7 cellular contexts compared by ENCODE assay signal in the genomic region with DNA sequence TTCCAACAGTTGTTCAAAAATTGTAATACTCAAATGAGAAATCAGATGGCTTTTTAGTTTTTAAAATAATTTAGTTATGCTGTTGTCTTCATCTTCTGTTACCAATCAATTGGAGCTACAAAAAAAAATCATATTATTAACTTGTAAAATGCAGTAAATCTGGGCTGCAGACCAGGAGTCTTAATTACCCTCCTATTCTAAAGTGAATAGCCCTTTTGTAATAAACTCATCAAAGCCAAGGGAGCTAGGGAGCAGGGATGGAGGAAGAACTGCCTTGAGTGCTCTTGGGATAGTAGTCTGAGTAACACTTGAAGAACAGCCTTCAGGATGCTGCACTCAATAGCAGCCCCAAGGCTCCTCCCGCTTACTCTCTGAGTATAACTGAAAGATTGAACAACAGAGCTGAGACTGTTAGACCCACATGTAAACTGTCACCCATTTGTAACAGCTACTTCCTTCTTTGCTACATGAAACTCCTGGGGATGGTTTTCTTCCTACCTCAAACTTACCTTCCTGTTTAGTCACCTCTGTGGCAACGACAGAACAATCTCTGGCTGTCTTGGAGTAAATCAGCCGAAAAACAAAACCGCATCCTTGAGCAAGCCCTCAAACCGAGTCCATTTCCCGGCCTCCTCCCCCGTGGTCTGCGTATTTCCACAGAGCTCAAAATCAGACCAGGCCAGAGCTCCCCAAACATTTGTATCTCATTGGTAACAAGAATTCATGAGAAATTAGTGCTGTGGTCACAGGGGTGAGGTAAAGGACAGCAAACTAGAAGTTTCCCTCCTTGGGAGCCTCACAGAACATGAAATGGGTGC. TPM values are rescaled to one million over a fixed set of nuclear protein-coding genes. Genes with fewer than 3 reads are reported as not detected.
DNase-seq lines count a peak whose midpoint lies in the region; ATAC-seq, FAIRE-seq and TF ChIP-seq lines count a peak whose summit lies in the region.

No MANE protein-coding gene starts in this region.

- H3K27ac ChIP-seq in K562 (ENCODE audit: extremely low read depth, low read depth, low read length), result peak overlapping the region; percentile 37; the same call in 1 of the 3 replicates

- CTCF ChIA-PET in K562 (lab: Yijun Ruan, JAX; ENCODE audit: low intra/inter-chr PET ratio), result no interaction called here

- intact Hi-C loops in K562 (cut with micrococcal nuclease), result no loop called here

- H3K4me1 ChIP-seq in K562 (replicated peaks in 1 of 2; ENCODE audit: control insufficient read depth in 2 of 2, insufficient read depth in 2 of 2, low read length in 2 of 2), result peaks cover 4 to 8% of the 10 kb centered on the region in 2 experiments; a peak in 4 of 5 replicates

- BruUV-seq in K562 (replicated peaks; lab: Mats Ljungman, UMichigan), result no TSS peak

- peaks cover 14% of the 10 kb centered on the region; the same call in 2 of the 3 replicates for H3K36me3 ChIP-seq in K562 (ENCODE audit: control insufficient read depth, insufficient read depth, low read length)

- FAIRE-seq in K562 (lab: Jason Lieb, UNC), result no peak

- no peaks in the 10 kb centered on the region for H3K9me3 ChIP-seq in K562 (replicated peaks; ENCODE audit: control insufficient read depth, insufficient read depth, low read depth, low read length)

- no peak overlapping the region for H3K4me2 ChIP-seq in K562 (ENCODE audit: insufficient read depth, low read length)

- no peak for TF ChIP-seq POLR2A in K562 (conservative IDR thresholded peaks at IDR 0.05)

- TF ChIP-seq RAD21 in K562 (CRISPR knock-in tag; conservative IDR thresholded peaks at IDR 0.05 in 1 of 2, IDR thresholded peaks at IDR 0.05 in 1 of 2), result no peak

- TF ChIP-seq EP300 in K562 (IDR thresholded peaks at IDR 0.05; ENCODE audit: low read length), result no peak

- H3K9me1 ChIP-seq in K562 (ENCODE audit: control insufficient read depth, insufficient read depth, low read length), result no peaks in the 10 kb centered on the region

- in situ Hi-C loops in K562 (cut with MboI), result no loop called here

- POLR2A ChIA-PET in K562 (lab: Yijun Ruan, JAX), result interaction anchor here (0.7 to 3.4 kb wide), 6 partner anchors 9 to 152 kb away, joined by 3 to 14 read pairs (median 4); a partner anchor contains a TSS

- WGBS in K562 (ENCODE audit: insufficient coverage, low coverage, missing lambda C conversion rate), result 43% methylated on average over 8 of the region's 8 CpGs

- H4K20me1 ChIP-seq in K562 (replicated peaks; ENCODE audit: control insufficient read depth, insufficient read depth, low read length), result no peaks in the 10 kb centered on the region

- peak; percentile 75 for DNase-seq in SW480 (ENCODE audit: low spot score)
- DNase-seq in K562 (ENCODE audit: extremely low read depth in 1 of 4, low spot score in 3 of 4), result no peak
- DNase-seq in stimulated activated CD4-positive, alpha-beta T cell treated with anti-CD3 and anti-CD28 coated beads, Interleukin-2, amount 100 ng/mL, for 4 hours (ENCODE audit: low read depth), result peak; percentile 15
- no peak for DNase-seq in AG08396 (ENCODE audit: low spot score)
- DNase-seq in NCI-H345 (lab: John Stamatoyannopoulos, UW), result no peak

- H3K27me3 ChIP-seq in K562 (ENCODE audit: control insufficient read depth in 2 of 2, insufficient read depth in 2 of 2, low read length in 2 of 2), result no peaks in the 10 kb centered on the region

- H2AFZ ChIP-seq in K562 (ENCODE audit: low read depth, low read length), result 0 out of 2 replicates have a peak overlapping the region, but pooled peaks have one; percentile 9

- no peaks in the 10 kb centered on the region for H3K79me2 ChIP-seq in K562 (ENCODE audit: control insufficient read depth, insufficient read depth, low read length)

- H3K4me3 ChIP-seq in K562, result no peak overlapping the region

- peak overlapping the region in 1 of 2 experiments; percentile 63; a peak in 1 of 4 replicates for H3K9ac ChIP-seq in K562 (ENCODE audit: insufficient read depth in 1 of 2, low read depth in 2 of 2, low read length in 2 of 2)

- no peak for TF ChIP-seq CTCF in K562 (IDR thresholded peaks at IDR 0.05 in 2 of 3, conservative IDR thresholded peaks at IDR 0.05 in 1 of 3; ENCODE audit: insufficient read depth in 2 of 3, low read depth in 1 of 3, low read length in 3 of 3)

- peak; percentile 74 for ATAC-seq in GM19025 (IDR thresholded peaks at IDR 0.05; ENCODE audit: low read depth, unreplicated experiment)
- peak; percentile 63 for ATAC-seq in HG03045 (IDR thresholded peaks at IDR 0.05; ENCODE audit: unreplicated experiment)
- ATAC-seq in K562, result peak; percentile 60

TF ChIP-seq in K562, 482 proteins besides CTCF, POLR2A, EP300 and RAD21 (continues in another document):
- peak; percentile 20; the same call in 1 of the 2 replicates for TF ChIP-seq GABPA (tag; conservative IDR thresholded peaks at IDR 0.05; ENCODE audit: low read depth)
- TF ChIP-seq SRSF3 (IDR thresholded peaks at IDR 0.05; ENCODE audit: insufficient read depth, low read length), result no peak
- TF ChIP-seq, protein P1, sequence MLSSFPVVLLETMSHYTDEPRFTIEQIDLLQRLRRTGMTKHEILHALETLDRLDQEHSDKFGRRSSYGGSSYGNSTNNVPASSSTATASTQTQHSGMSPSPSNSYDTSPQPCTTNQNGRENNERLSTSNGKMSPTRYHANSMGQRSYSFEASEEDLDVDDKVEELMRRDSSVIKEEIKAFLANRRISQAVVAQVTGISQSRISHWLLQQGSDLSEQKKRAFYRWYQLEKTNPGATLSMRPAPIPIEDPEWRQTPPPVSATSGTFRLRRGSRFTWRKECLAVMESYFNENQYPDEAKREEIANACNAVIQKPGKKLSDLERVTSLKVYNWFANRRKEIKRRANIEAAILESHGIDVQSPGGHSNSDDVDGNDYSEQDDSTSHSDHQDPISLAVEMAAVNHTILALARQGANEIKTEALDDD (IDR thresholded peaks at IDR 0.05), result peak; percentile 84
- TF ChIP-seq, protein P2, sequence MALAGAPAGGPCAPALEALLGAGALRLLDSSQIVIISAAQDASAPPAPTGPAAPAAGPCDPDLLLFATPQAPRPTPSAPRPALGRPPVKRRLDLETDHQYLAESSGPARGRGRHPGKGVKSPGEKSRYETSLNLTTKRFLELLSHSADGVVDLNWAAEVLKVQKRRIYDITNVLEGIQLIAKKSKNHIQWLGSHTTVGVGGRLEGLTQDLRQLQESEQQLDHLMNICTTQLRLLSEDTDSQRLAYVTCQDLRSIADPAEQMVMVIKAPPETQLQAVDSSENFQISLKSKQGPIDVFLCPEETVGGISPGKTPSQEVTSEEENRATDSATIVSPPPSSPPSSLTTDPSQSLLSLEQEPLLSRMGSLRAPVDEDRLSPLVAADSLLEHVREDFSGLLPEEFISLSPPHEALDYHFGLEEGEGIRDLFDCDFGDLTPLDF (CRISPR knock-in tag; IDR thresholded peaks at IDR 0.05), result no peak
- no peak for TF ChIP-seq HSF4 (CRISPR knock-in tag; IDR thresholded peaks at IDR 0.05; ENCODE audit: borderline replicate concordance)
- no peak for TF ChIP-seq ZNF431 (CRISPR knock-in tag; IDR thresholded peaks at IDR 0.05)
- TF ChIP-seq, protein P3, sequence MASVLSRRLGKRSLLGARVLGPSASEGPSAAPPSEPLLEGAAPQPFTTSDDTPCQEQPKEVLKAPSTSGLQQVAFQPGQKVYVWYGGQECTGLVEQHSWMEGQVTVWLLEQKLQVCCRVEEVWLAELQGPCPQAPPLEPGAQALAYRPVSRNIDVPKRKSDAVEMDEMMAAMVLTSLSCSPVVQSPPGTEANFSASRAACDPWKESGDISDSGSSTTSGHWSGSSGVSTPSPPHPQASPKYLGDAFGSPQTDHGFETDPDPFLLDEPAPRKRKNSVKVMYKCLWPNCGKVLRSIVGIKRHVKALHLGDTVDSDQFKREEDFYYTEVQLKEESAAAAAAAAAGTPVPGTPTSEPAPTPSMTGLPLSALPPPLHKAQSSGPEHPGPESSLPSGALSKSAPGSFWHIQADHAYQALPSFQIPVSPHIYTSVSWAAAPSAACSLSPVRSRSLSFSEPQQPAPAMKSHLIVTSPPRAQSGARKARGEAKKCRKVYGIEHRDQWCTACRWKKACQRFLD (CRISPR knock-in tag; IDR thresholded peaks at IDR 0.05), result 0 out of 2 replicates have a peak, but pooled peaks have one; percentile 50
- TF ChIP-seq, protein P4, sequence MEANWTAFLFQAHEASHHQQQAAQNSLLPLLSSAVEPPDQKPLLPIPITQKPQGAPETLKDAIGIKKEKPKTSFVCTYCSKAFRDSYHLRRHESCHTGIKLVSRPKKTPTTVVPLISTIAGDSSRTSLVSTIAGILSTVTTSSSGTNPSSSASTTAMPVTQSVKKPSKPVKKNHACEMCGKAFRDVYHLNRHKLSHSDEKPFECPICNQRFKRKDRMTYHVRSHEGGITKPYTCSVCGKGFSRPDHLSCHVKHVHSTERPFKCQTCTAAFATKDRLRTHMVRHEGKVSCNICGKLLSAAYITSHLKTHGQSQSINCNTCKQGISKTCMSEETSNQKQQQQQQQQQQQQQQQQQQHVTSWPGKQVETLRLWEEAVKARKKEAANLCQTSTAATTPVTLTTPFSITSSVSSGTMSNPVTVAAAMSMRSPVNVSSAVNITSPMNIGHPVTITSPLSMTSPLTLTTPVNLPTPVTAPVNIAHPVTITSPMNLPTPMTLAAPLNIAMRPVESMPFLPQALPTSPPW (CRISPR knock-in tag; IDR thresholded peaks at IDR 0.05), result no peak
- TF ChIP-seq CBFA2T3 (IDR thresholded peaks at IDR 0.05), result no peak
- TF ChIP-seq SIX5 (IDR thresholded peaks at IDR 0.05; ENCODE audit: borderline replicate concordance in 1 of 2, insufficient read depth in 1 of 2, low read depth in 1 of 2, low read length in 2 of 2), result no peak
- TF ChIP-seq ZEB2 (IDR thresholded peaks at IDR 0.05), result 0 out of 2 replicates have a peak, but pooled peaks have one; percentile 33

RNA-seq across cellular contexts. Expression of a gene that starts 55.9 kb away (rescaled TPM):
- 43.8 and 80.5 TPM in 2 replicates for total RNA-seq in K562 (2011; cell fraction: chromatin; rRNA removed; ENCODE audit: low replicate concordance)
- 32.9 and 38.5 TPM in 2 replicates for total RNA-seq in K562 (2011; cell fraction: nucleolus; rRNA removed)
- 55.1 and 71.8 TPM in 2 replicates for total RNA-seq in K562 (2011; cell fraction: nucleoplasm; rRNA removed)
- total RNA-seq in K562 (2014; rRNA removed), result 18.1 and 20.6 TPM in 2 replicates
- 38.9 and 44.3 TPM in 2 replicates for total RNA-seq in K562 (2014; rRNA removed; fragmentation: Illumina TruSeq; extraction: Trizol)
- total RNA-seq in K562 (2015; rRNA removed; fragmentation: Illumina TruSeq; extraction: Trizol), result 32.6 and 37.4 TPM in 2 replicates
- total RNA-seq in K562 (2021), result 22.6 and 23.1 TPM in 2 replicates
- 63.1 and 113 TPM in 2 replicates for polyA plus RNA-seq in K562 (2011; rRNA removed)
- 26.9 and 29.8 TPM in 2 replicates for polyA plus RNA-seq in K562 (2011; cell fraction: cytosol; rRNA removed)
- polyA plus RNA-seq in K562 (2011; cell fraction: nucleus; rRNA removed), result 35.4 and 45.0 TPM in 2 replicates
- polyA plus RNA-seq in K562 (2012), result 27.1 and 33.9 TPM in 2 replicates
- polyA plus RNA-seq in K562 (2014; fragmentation: Illumina TruSeq; extraction: Trizol), result 49.0 and 53.2 TPM in 2 replicates
- 10 to 100 TPM; 24.6 to 33.0 TPM for polyA plus RNA-seq in K562 (2014; fragmentation: Nextera tagmentation; extraction: Ambion mirVana)
- polyA plus RNA-seq in K562 (2014; rRNA removed), result 40.9 and 45.0 TPM in 2 replicates
- 43.3 and 57.6 TPM in 2 replicates for polyA minus RNA-seq in K562 (2011; rRNA and poly(A)+ RNA removed)
- 11.0 and 23.7 TPM in 2 replicates for polyA minus RNA-seq in K562 (2011; cell fraction: cytosol; rRNA and poly(A)+ RNA removed)
- polyA minus RNA-seq in K562 (2011; cell fraction: nucleus; rRNA and poly(A)+ RNA removed), result 27.6 and 28.0 TPM in 2 replicates

Comparison
In these comparisons a context has a peak if more than half of its experiments do, and no peak if none do; other contexts are left out.
1. DNase-seq: peak in SW480 (single experiment) and stimulated activated CD4-positive, alpha-beta T cell treated with anti-CD3 and anti-CD28 coated beads, Interleukin-2, amount 100 ng/mL, for 4 hours (single experiment); none in K562 (0 of 4), AG08396 (single experiment) and NCI-H345 (single experiment).
2. Peak in every context shown above with its lines, with median percentiles within 50 percentile points of each other: ATAC-seq.